Comparison of ENCODE assay signal across 15 cellular contexts in the genomic region with DNA sequence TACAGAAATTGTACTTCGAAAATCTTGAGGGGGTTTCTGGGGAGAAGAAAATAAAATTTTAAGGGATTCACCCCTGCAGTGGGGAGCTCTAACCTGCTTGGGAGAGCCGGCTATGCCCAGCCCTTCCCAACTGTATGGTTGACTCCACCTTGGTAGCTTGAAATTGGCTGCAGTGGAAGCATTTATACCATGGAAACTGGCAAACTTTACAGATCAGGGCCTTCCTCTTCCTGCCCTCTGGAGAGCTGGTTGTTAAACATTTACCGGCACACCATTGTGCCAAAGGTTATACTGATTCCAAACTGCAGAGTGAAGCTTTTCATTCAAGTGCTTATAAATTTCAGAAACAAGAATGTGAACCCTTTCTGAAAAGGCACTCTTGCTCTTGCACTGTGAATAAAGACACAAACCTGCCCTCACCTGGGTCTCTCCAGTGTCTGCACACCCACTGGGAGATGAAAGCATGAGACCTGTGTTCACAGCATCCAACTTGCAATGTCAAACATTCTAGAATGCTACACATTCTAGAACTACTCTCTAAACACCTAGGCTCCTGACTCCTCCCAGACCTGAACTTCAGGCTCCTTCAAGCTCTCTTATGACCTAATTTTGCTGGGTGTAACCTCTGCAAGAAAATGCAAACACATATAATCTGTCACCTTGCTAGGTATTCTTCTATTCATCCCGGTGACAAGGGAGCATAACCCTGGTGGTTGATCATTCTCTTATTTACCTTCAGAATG. TPM values are rescaled to one million over a fixed set of nuclear protein-coding genes. Genes with fewer than 3 reads are reported as not detected.
DNase-seq lines count a peak whose midpoint lies in the region; ATAC-seq and TF ChIP-seq lines count a peak whose summit lies in the region.
"Had no signal": no experiment of that assay in that cellular context is flagged by ENCODE, and none has a peak within 500 bp of the region (broad histone marks: within the 10 kb centered on the region; RNA-seq: fewer than 3 reads in every experiment).

No MANE protein-coding gene starts in this region.

- H3K4me1 Mint-ChIP-seq in T-helper 17 cell: peaks cover 18% of the 10 kb centered on the region
- H3K4me1 Mint-ChIP-seq in activated T-cell treated with anti-CD3 and anti-CD28 coated beads, Interleukin-2, amount 50 U/mL, for 72 hours (ENCODE audit: low read depth): peaks cover 21% of the 10 kb centered on the region

- H3K27ac ChIP-seq in heart right ventricle (peak overlapping the region; percentile 26 to 87 (median 64)), aorta (ENCODE audit: low read depth in 1 of 2, low read length in 2 of 2) (no peak overlapping the region)

- H3K27me3 Mint-ChIP-seq in T-helper 17 cell: no peaks in the 10 kb centered on the region
- peaks cover 7% of the 10 kb centered on the region for H3K27me3 Mint-ChIP-seq in activated T-cell treated with anti-CD3 and anti-CD28 coated beads, Interleukin-2, amount 50 U/mL, for 72 hours (ENCODE audit: low read depth)
- H3K27me3 Mint-ChIP-seq: activated CD4-positive, alpha-beta T cell treated with anti-CD3 and anti-CD28 coated beads, Interleukin-2, amount 10 ng/mL, durations not matched to agents 7 days and 5 days; activated T-cell treated with anti-CD3 and anti-CD28 coated beads, Interleukin-2, amount 50 U/mL, for 24 hours; CD4-positive, CD25-positive, alpha-beta regulatory T cell had no signal

- ATAC-seq in T-helper 17 cell: peak; percentile 62
- peak in 2 of 8 donors; percentile 18 to 48 for ATAC-seq in heart right ventricle
- ATAC-seq in aorta (ENCODE audit: low FRiP score): peak; percentile 50
- ATAC-seq in GM19324 (IDR thresholded peaks at IDR 0.05; ENCODE audit: low FRiP score, unreplicated experiment): no peak
- ATAC-seq in activated T-cell treated with anti-CD3 and anti-CD28 coated beads, Interleukin-2, amount 50 U/mL, for 72 hours (replicated peaks in 1 of 2): no peak
- ATAC-seq: activated naive CD8-positive, alpha-beta T cell treated with anti-CD3 and anti-CD28 coated beads, Interleukin-2, amount 50 U/mL, for 24 hours had no signal

- DNase-seq in T-helper 17 cell (no peak), heart right ventricle (no peak), mucosa of gallbladder (ENCODE audit: low spot score) (peak; percentile 64), aorta (no peak), ecto neural progenitor cell (ENCODE audit: low spot score) (no peak)
- no peak for DNase-seq in activated T-cell treated with anti-CD3 and anti-CD28 coated beads, Interleukin-2, amount 50 U/mL, for 72 hours
- DNase-seq: activated CD4-positive, alpha-beta T cell treated with anti-CD3 and anti-CD28 coated beads, Interleukin-2, amount 10 ng/mL, durations not matched to agents 7 days and 5 days; activated naive CD8-positive, alpha-beta T cell treated with anti-CD3 and anti-CD28 coated beads, Interleukin-2, amount 50 U/mL, for 24 hours; activated T-cell treated with anti-CD3 and anti-CD28 coated beads, Interleukin-2, amount 50 U/mL, for 24 hours; CD4-positive, CD25-positive, alpha-beta regulatory T cell; Kasumi-1; NCI-H187; NCI-H69 had no signal

- peak overlapping the region; percentile 45 for H3K27ac Mint-ChIP-seq in T-helper 17 cell
- no peak overlapping the region for H3K27ac Mint-ChIP-seq in activated T-cell treated with anti-CD3 and anti-CD28 coated beads, Interleukin-2, amount 50 U/mL, for 72 hours
- H3K27ac Mint-ChIP-seq: activated CD4-positive, alpha-beta T cell treated with anti-CD3 and anti-CD28 coated beads, Interleukin-2, amount 10 ng/mL, durations not matched to agents 7 days and 5 days; activated naive CD8-positive, alpha-beta T cell treated with anti-CD3 and anti-CD28 coated beads, Interleukin-2, amount 50 U/mL, for 24 hours; activated T-cell treated with anti-CD3 and anti-CD28 coated beads, Interleukin-2, amount 50 U/mL, for 24 hours; T-helper 2 cell treated with Interferon-gamma antibody and Interleukin-4, amounts not matched to agents 5 μg/mL and 100 μg/mL, for 36 hours had no signal

- H3K9me3 Mint-ChIP-seq in activated T-cell treated with anti-CD3 and anti-CD28 coated beads, Interleukin-2, amount 50 U/mL, for 72 hours: no peaks in the 10 kb centered on the region
- H3K9me3 Mint-ChIP-seq: activated CD4-positive, alpha-beta T cell treated with anti-CD3 and anti-CD28 coated beads, Interleukin-2, amount 10 ng/mL, durations not matched to agents 7 days and 5 days; activated naive CD8-positive, alpha-beta T cell treated with anti-CD3 and anti-CD28 coated beads, Interleukin-2, amount 50 U/mL, for 24 hours; activated T-cell treated with anti-CD3 and anti-CD28 coated beads, Interleukin-2, amount 50 U/mL, for 24 hours; CD4-positive, CD25-positive, alpha-beta regulatory T cell; T-helper 2 cell treated with Interferon-gamma antibody and Interleukin-4, amounts not matched to agents 5 μg/mL and 100 μg/mL, for 36 hours had no signal

- H3K4me1 ChIP-seq in heart right ventricle: peaks cover 21 to 99% (median 92%) of the 10 kb centered on the region in 9 donors
- H3K4me1 ChIP-seq in aorta (ENCODE audit: control insufficient read depth in 1 of 2, insufficient read depth in 2 of 2, low read length in 2 of 2): no peaks in the 10 kb centered on the region

- intact Hi-C loops in heart right ventricle (cut with DNase I) (loop anchor here in 1 of 10 donors (10.0 kb wide), 1 partner anchor 59 kb away; no protein-coding TSS in a partner anchor), aorta (cut with DNase I) (loop anchor here in 1 of 2 donors (5.0 kb wide), 1 partner anchor 51 kb away; no protein-coding TSS in a partner anchor)

- H3K27me3 ChIP-seq in heart right ventricle: no peaks in the 10 kb centered on the region
- no peaks in the 10 kb centered on the region for H3K27me3 ChIP-seq in aorta (ENCODE audit: control insufficient read depth in 1 of 2, insufficient read depth in 2 of 2, low read length in 1 of 2)

- H3K9me3 ChIP-seq in T-helper 17 cell (ENCODE audit: control insufficient read depth, low read length, poor library complexity, severe bottlenecking) (no peaks in the 10 kb centered on the region), heart right ventricle (no peaks in the 10 kb centered on the region), aorta (ENCODE audit: control insufficient read depth, low read length) (no peaks in the 10 kb centered on the region)

- peaks cover 6% of the 10 kb centered on the region for H3K36me3 Mint-ChIP-seq in T-helper 17 cell (ENCODE audit: low read depth)
- peaks cover 0 to 4% of the 10 kb centered on the region in 2 donors for H3K36me3 Mint-ChIP-seq in activated T-cell treated with anti-CD3 and anti-CD28 coated beads, Interleukin-2, amount 50 U/mL, for 72 hours (ENCODE audit: insufficient read depth in 2 of 2)
- H3K36me3 Mint-ChIP-seq: CD4-positive, CD25-positive, alpha-beta regulatory T cell had no signal

- H3K36me3 ChIP-seq in heart right ventricle (peaks cover 0 to 10% (median 0%) of the 10 kb centered on the region in 9 donors), aorta (ENCODE audit: control insufficient read depth in 1 of 2, insufficient read depth in 2 of 2, low read length in 1 of 2) (no peaks in the 10 kb centered on the region)

- WGBS in heart right ventricle, 2 donors: 59 to 61% methylated on average over 4 of the region's 4 CpGs
- WGBS in aorta, 2 donors: 93% methylated on average over 4 of the region's 4 CpGs

- no peak for TF ChIP-seq CTCF in heart right ventricle (IDR thresholded peaks at IDR 0.05)

- H3K4me3 Mint-ChIP-seq in T-helper 17 cell: no peak overlapping the region
- no peak overlapping the region for H3K4me3 Mint-ChIP-seq in activated T-cell treated with anti-CD3 and anti-CD28 coated beads, Interleukin-2, amount 50 U/mL, for 72 hours
- H3K4me3 Mint-ChIP-seq: activated CD4-positive, alpha-beta T cell treated with anti-CD3 and anti-CD28 coated beads, Interleukin-2, amount 10 ng/mL, durations not matched to agents 7 days and 5 days; activated naive CD8-positive, alpha-beta T cell treated with anti-CD3 and anti-CD28 coated beads, Interleukin-2, amount 50 U/mL, for 24 hours; activated T-cell treated with anti-CD3 and anti-CD28 coated beads, Interleukin-2, amount 50 U/mL, for 24 hours; T-helper 2 cell treated with Interferon-gamma antibody and Interleukin-4, amounts not matched to agents 5 μg/mL and 100 μg/mL, for 36 hours had no signal

- H3K4me3 ChIP-seq in heart right ventricle (no peak overlapping the region), aorta (ENCODE audit: low read length in 2 of 2) (no peak overlapping the region)

RNA-seq across cellular contexts. Expression of a gene that starts 44.7 kb away (rescaled TPM):
- total RNA-seq in T-helper 17 cell (100 to 1,000 TPM; 141 to 184 TPM), heart right ventricle (100 to 1,000 TPM; 522 to 816 (median 606) TPM), mucosa of gallbladder (103 TPM), aorta (100 to 1,000 TPM in 1 of 2 donors, 10 to 100 TPM in 1; 55.8 to 117 TPM)
- polyA plus RNA-seq in heart right ventricle (100 to 1,000 TPM; 119 to 363 TPM), aorta (10 to 100 TPM; 13.6 to 14.5 TPM)
- total RNA-seq in activated T-cell treated with anti-CD3 and anti-CD28 coated beads, Interleukin-2, amount 50 U/mL, for 72 hours: 100 to 1,000 TPM; 186 to 219 TPM

Comparison
In these comparisons a context has a peak if more than half of its experiments do, and no peak if none do; other contexts are left out.
1. ATAC-seq: peak in T-helper 17 cell (single experiment) and aorta (single experiment); none in GM19324 (single experiment) and activated T-cell treated with anti-CD3 and anti-CD28 coated beads, Interleukin-2, amount 50 U/mL, for 72 hours (0 of 2).
2. H3K27ac ChIP-seq: peak in heart right ventricle (10 of 10); none in aorta (0 of 2).